Comparison of ENCODE assay signal across 8 cellular contexts in the genomic region with DNA sequence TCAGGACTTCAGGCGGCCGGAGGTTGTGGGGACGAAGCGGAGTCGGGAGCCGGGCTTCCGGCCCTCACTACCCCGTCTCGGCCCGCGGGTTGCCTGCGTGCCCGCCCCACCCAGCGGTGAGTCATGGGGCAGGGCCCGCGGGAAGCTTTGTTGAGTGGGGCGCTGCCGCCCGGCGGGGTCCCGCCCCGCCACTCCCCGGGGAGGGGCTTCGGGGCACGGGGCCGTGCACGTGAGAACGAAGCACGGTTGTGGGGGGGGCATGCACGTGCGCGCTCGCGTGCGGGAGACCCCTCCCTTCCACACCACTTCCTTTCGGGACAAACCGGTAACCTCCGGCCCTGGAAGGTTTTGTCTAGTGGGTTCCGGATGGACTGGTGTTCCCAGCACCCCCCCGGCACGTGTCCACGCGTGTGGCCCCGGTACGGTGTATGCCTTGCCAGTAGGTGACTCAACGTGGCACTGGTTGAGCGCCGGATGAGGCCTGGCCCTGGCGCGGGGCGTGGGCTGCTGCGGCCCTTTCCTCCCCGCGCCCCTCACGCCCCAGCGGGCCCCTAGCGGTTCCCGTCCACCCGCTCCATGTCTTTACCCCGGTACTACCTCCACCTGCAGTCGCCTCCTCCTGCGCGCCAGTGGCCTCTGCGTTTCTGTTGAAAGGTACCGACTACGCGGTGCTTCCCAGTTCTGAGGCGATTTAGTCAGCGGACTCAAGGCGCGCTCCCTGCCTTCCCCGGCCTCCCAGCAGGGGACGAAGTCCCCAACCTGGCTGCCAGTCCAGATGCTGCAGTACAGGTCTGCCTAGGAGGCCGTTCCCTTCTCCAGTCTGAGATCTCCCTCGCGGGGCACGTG.
DNase-seq lines count a peak whose midpoint lies in the region; ATAC-seq and TF ChIP-seq lines count a peak whose summit lies in the region.

No MANE protein-coding gene starts in this region.

- peak overlapping the region; percentile 84 for H3K4me3 Mint-ChIP-seq in memory B cell

- no peaks in the 10 kb centered on the region for H3K27me3 ChIP-seq in duodenal mucosa (ENCODE audit: control insufficient read depth in 1 of 2, insufficient read depth in 2 of 2, low read length in 2 of 2)

- H3K27me3 Mint-ChIP-seq in memory B cell = no peaks in the 10 kb centered on the region

- peak overlapping the region; percentile 78 for H3K27ac Mint-ChIP-seq in memory B cell

- H3K9me3 ChIP-seq in duodenal mucosa (ENCODE audit: control insufficient read depth in 1 of 2, low read length in 2 of 2) = no peaks in the 10 kb centered on the region

- H3K9me3 Mint-ChIP-seq in memory B cell = no peaks in the 10 kb centered on the region

- H3K36me3 Mint-ChIP-seq in memory B cell = no peaks in the 10 kb centered on the region

- DNase-seq in HCEC 1CT (peak; percentile 76), NB4 (ENCODE audit: low read depth) (peak; percentile 74), memory B cell (ENCODE audit: low spot score in 2 of 2) (peak; percentile 63 to 91), HuH-7.5 (ENCODE audit: low spot score) (no peak)
- peak; percentile 80 to 84 for DNase-seq in activated CD4-positive, alpha-beta T cell treated with anti-CD3 and anti-CD28 coated beads, Interleukin-2, amount 50 U/mL, for 48 hours
- DNase-seq in stimulated activated CD8-positive, alpha-beta memory T cell treated with anti-CD3 and anti-CD28 coated beads, Interleukin-12 subunit alpha, Interleukin-12 subunit beta, amount 100 ng/mL, for 4 hours (ENCODE audit: low read depth) = peak; percentile 84

- H3K36me3 ChIP-seq in duodenal mucosa (ENCODE audit: control insufficient read depth in 1 of 2, insufficient read depth in 2 of 2, low read length in 2 of 2) = no peaks in the 10 kb centered on the region

- TF ChIP-seq POLR2A in NB4 (IDR thresholded peaks at IDR 0.05; ENCODE audit: extremely low read depth, insufficient read length) = no peak

- peak overlapping the region; percentile 82 for H3K27ac ChIP-seq in duodenal mucosa (ENCODE audit: low read depth, low read length)

- H3K4me3 ChIP-seq in NB4 (ENCODE audit: low read depth, low read length) (no peak overlapping the region), duodenal mucosa (ENCODE audit: low read depth in 1 of 2, low read length in 2 of 2) (peak overlapping the region; percentile 67 to 82)

- peak overlapping the region; percentile 82 to 88 for H3K9ac ChIP-seq in duodenal mucosa (ENCODE audit: low read depth in 1 of 2, low read length in 2 of 2)

- peaks cover 11% of the 10 kb centered on the region for H3K4me1 Mint-ChIP-seq in memory B cell

- H3K4me1 ChIP-seq in duodenal mucosa (ENCODE audit: control insufficient read depth in 1 of 2, insufficient read depth in 2 of 2, low read length in 2 of 2) = peaks cover 35 to 51% of the 10 kb centered on the region in 2 donors

- ATAC-seq in memory B cell (ENCODE audit: low read depth) = peak; percentile 87

- TF ChIP-seq CTCF in GM12872 (IDR thresholded peaks at IDR 0.05; ENCODE audit: insufficient read depth, low read depth, low read length) = 0 out of 3 replicates have a peak, but pooled peaks have one; percentile 23
- no peak for TF ChIP-seq CTCF in NB4 (IDR thresholded peaks at IDR 0.05; ENCODE audit: low read depth, low read length)
